Comparison of ENCODE assay signal across 20 cellular contexts in the genomic region with DNA sequence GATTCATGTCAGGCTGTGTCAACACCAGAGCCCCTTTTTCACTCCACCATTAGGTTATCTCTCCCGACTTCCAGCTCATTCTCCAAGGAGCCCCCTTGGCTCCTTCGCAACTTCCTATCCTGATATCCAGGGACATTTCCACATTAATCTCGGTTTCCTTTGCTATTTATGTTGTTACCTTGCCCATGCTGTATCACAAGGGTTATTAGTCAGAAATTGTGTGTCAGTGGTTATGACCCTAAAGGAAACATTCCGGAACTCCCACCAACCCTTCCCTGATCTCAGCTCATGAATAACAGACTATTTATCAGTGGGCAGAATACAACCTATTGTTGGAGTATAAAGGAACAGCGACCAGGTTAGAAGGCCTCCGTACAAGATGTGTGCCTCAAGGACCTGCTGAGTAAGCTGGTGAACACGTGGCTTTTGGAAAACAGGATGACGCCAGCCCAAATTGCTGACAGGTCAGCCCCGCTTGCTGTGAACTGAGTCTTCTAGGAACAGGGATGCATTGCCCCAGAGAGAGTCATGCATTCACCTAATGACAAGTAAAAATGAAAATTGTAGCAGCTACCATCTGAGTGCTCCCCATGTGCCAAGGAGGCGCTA.
"Had no signal": no experiment of that assay in that cellular context is flagged by ENCODE, and none has a peak within 500 bp of the region (broad histone marks: within the 10 kb centered on the region; RNA-seq: fewer than 3 reads in every experiment).

No MANE protein-coding gene starts in this region.

- H3K36me3 ChIP-seq: brain microvascular endothelial cell, pancreas, tibial nerve, uterus had no signal

- DNase-seq: activated CD4-positive, alpha-beta memory T cell treated with anti-CD3 and anti-CD28 coated beads, Interleukin-2, amount 10 ng/mL, durations not matched to agents 7 days and 5 days; activated CD4-positive, alpha-beta T cell treated with anti-CD3 and anti-CD28 coated beads for 48 hours; activated CD4-positive, CD25-positive, alpha-beta regulatory T cell; activated naive CD4-positive, alpha-beta T cell treated with anti-CD3 and anti-CD28 coated beads, Interleukin-2, amount 10 ng/mL, durations not matched to agents 7 days and 5 days; activated naive CD8-positive, alpha-beta T cell treated with anti-CD3 and anti-CD28 coated beads, Interleukin-2, amount 50 U/mL, for 24 hours; activated T-cell treated with anti-CD3 and anti-CD28 coated beads, Interleukin-2, amount 50 U/mL, for 24 hours; anterior cingulate cortex; brain microvascular endothelial cell; cortex of kidney; effector CD8-positive, alpha-beta T cell; foreskin keratinocyte; glutamatergic neuron; naive thymus-derived CD8-positive, alpha-beta T cell; pancreas; SK-N-SH; stimulated activated CD4-positive, alpha-beta T cell treated with anti-CD3 and anti-CD28 coated beads, Interleukin-2, amount 100 ng/mL, for 24 hours; stimulated activated naive CD8-positive, alpha-beta T cell treated with anti-CD3 and anti-CD28 coated beads, Interleukin-15, Interleukin-2, amounts not matched to agents 100 U/mL and 50 U/mL, for 24 hours; T-cell; uterus had no signal

- H3K9me3 ChIP-seq: pancreas, SK-N-SH, tibial nerve, uterus had no signal

- ATAC-seq: activated naive CD8-positive, alpha-beta T cell treated with anti-CD3 and anti-CD28 coated beads, Interleukin-2, amount 50 U/mL, for 24 hours; foreskin keratinocyte; naive thymus-derived CD8-positive, alpha-beta T cell; pancreas; stimulated activated naive CD8-positive, alpha-beta T cell treated with anti-CD3 and anti-CD28 coated beads, Interleukin-15, Interleukin-2, amounts not matched to agents 100 U/mL and 50 U/mL, for 24 hours; T-cell had no signal

- H3K27ac ChIP-seq: brain microvascular endothelial cell, foreskin keratinocyte, pancreas, tibial nerve had no signal

- H3K4me1 ChIP-seq: foreskin keratinocyte, pancreas had no signal

- H3K27me3 ChIP-seq: brain microvascular endothelial cell, foreskin keratinocyte, pancreas, tibial nerve, uterus had no signal

- H3K4me3 ChIP-seq: pancreas, tibial nerve, uterus had no signal
